Comparison of ENCODE assay signal across 18 cellular contexts in the genomic region with DNA sequence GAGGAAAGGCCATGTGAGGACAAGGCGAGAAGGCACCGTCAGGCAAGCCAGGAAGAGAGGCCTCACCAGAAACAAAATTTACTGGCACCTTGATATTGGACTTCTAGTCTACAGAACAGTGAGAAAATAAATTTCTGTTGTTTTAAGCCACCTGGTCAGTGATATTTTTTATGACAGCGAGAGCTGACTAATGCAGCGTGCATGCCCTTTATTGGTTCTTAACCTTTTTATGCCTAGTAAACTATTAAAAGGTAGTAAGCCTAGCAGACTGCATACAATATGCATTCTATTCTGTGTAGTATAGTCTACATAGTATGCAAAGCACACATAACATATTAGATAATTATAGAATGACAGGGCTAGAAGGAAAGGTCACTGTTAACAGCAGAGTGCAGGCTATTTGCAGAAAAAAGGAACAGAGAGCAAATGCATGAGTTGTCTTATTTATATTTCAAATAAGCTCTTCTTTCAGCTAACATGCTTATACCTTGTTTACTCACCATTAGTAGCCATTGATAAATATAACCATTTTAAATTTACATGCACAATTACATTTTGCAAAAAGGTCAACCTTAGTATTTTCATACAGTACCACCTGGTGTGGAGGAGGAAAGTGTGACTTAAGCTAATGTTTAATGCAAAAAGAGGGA. TPM values are rescaled to one million over a fixed set of nuclear protein-coding genes. Genes with fewer than 3 reads are reported as not detected.
DNase-seq lines count a peak whose midpoint lies in the region; ATAC-seq, FAIRE-seq and TF ChIP-seq lines count a peak whose summit lies in the region.
"Had no signal": no experiment of that assay in that cellular context is flagged by ENCODE, and none has a peak within 500 bp of the region (broad histone marks: within the 10 kb centered on the region; RNA-seq: fewer than 3 reads in every experiment).

No MANE protein-coding gene starts in this region.

- no peak for DNase-seq in GM12891 (ENCODE audit: insufficient read length, low spot score)
- peak; percentile 33 for DNase-seq in GM20000 (ENCODE audit: low spot score)
- peak; percentile 72 for DNase-seq in germinal center (ENCODE audit: low spot score)
- DNase-seq in NCI-H128 (lab: John Stamatoyannopoulos, UW; ENCODE audit: unreplicated experiment) = no peak
- no peak for DNase-seq in GDM1 (lab: John Stamatoyannopoulos, UW)
- no peak for DNase-seq in NCI-H345 (lab: John Stamatoyannopoulos, UW)
- no peak for DNase-seq in HTR-8/SVneo (ENCODE audit: insufficient read length, low spot score)
- DNase-seq: activated CD4-positive, CD25-positive, alpha-beta regulatory T cell treated with anti-CD3 and anti-CD28 coated beads, Interleukin-2, amount 50 U/mL, for 72 hours; activated T-cell treated with anti-CD3 and anti-CD28 coated beads, Interleukin-2, amount 50 U/mL, for 48 hours; amniotic stem cell; colonic mucosa; IMR-90; midbrain; NCI-H1694 treated with DMSO at 0.1 percent for 48 hours; stimulated activated CD8-positive, alpha-beta memory T cell treated with anti-CD3 and anti-CD28 coated beads, Interleukin-4, amount 100 ng/mL, for 48 hours; SW 1271; upper lobe of right lung had no signal

- no peak for TF ChIP-seq POLR2A in GM12891 (IDR thresholded peaks at IDR 0.05; ENCODE audit: low read depth, low read length)

- peak; percentile 45 for ATAC-seq in HG03108 (IDR thresholded peaks at IDR 0.05; ENCODE audit: unreplicated experiment)
- ATAC-seq: upper lobe of right lung had no signal

- peak; percentile 35 for FAIRE-seq in GM12891 (lab: Jason Lieb, UNC)
- no peak for FAIRE-seq in HTR-8/SVneo (lab: Jason Lieb, UNC)

- TF ChIP-seq CTCF in GM20000 (IDR thresholded peaks at IDR 0.05; ENCODE audit: extremely low read depth, missing control alignments) = no peak

TF ChIP-seq in GM12891, 5 proteins besides CTCF, POLR2A, EP300 and RAD21:
- TF ChIP-seq POU2F2 (IDR thresholded peaks at IDR 0.05; ENCODE audit: low read depth, low read length) (no peak), POLR2AphosphoS5 (IDR thresholded peaks at IDR 0.05; ENCODE audit: low read depth, low read length) (no peak), PAX5 (IDR thresholded peaks at IDR 0.05; ENCODE audit: insufficient read depth, low read length, severe bottlenecking) (no peak), TAF1 (IDR thresholded peaks at IDR 0.05; ENCODE audit: low read depth, low read length) (no peak), SPI1 (IDR thresholded peaks at IDR 0.05; ENCODE audit: low read depth, low read length) (peak; percentile 82)

RNA-seq across cellular contexts. Expression of a gene that starts 25.3 kb away (rescaled TPM):
- polyA plus RNA-seq in GM12891 (2012; ENCODE audit: low read depth, missing spikeins) = 7.5 TPM

Comparison
In these comparisons a context has a peak if more than half of its experiments do, and no peak if none do; other contexts are left out.
1. DNase-seq: peak in GM20000 (single experiment) and germinal center (single experiment); none in GM12891 (single experiment), NCI-H128 (single experiment), GDM1 (single experiment), NCI-H345 (single experiment) and HTR-8/SVneo (single experiment).